In genomic region chr17:77802811-77803220, GRCh38 we compare ENCODE assay signal across 9 cellular contexts.
DNase-seq lines count a peak whose midpoint lies in the region; ATAC-seq lines count a peak whose summit lies in the region.
"Had no signal": no experiment of that assay in that cellular context is flagged by ENCODE, and none has a peak within 500 bp of the region (broad histone marks: within the 10 kb centered on the region; RNA-seq: fewer than 3 reads in every experiment).

No MANE protein-coding gene starts in this region.

- no peaks in the 10 kb centered on the region for H3K9me3 Mint-ChIP-seq in activated CD8-positive, alpha-beta T cell treated with anti-CD3 and anti-CD28 coated beads, Interleukin-2, amount 10 ng/mL, durations not matched to agents 7 days and 5 days (ENCODE audit: insufficient read depth)
- H3K9me3 Mint-ChIP-seq: immature natural killer cell had no signal

- no peaks in the 10 kb centered on the region for H3K4me1 Mint-ChIP-seq in activated CD8-positive, alpha-beta T cell treated with anti-CD3 and anti-CD28 coated beads, Interleukin-2, amount 10 ng/mL, durations not matched to agents 7 days and 5 days (ENCODE audit: low read depth)

- POLR2A ChIA-PET in activated CD8-positive, alpha-beta T cell treated with anti-CD3 and anti-CD28 coated beads, Interleukin-2, amount 10 ng/mL, durations not matched to agents 7 days and 5 days (lab: Charles Lee): no interaction called here

- DNase-seq in NCI-H1105 treated with DMSO at 0.1 percent for 48 hours (lab: John Stamatoyannopoulos, UW): peak; percentile 76
- peak; percentile 32 for DNase-seq in SK-MEL-5 (ENCODE audit: low read depth, low spot score)
- peak; percentile 35 for DNase-seq in hepatic stellate cell (ENCODE audit: low spot score)
- peak; percentile 65 for DNase-seq in superior temporal gyrus (ENCODE audit: extremely low spot score)
- no peak for DNase-seq in activated CD8-positive, alpha-beta T cell treated with anti-CD3 and anti-CD28 coated beads, Interleukin-2, amount 10 ng/mL, durations not matched to agents 7 days and 5 days
- DNase-seq: activated CD4-positive, alpha-beta T cell treated with anti-CD3 and anti-CD28 coated beads, Interleukin-2, amount 50 U/mL, for 1 hour; immature natural killer cell had no signal

- CTCF ChIA-PET in activated CD8-positive, alpha-beta T cell treated with anti-CD3 and anti-CD28 coated beads, Interleukin-2, amount 10 ng/mL, durations not matched to agents 7 days and 5 days (lab: Charles Lee): no interaction called here

- H3K27ac Mint-ChIP-seq in activated CD8-positive, alpha-beta T cell treated with anti-CD3 and anti-CD28 coated beads, Interleukin-2, amount 10 ng/mL, durations not matched to agents 7 days and 5 days: no peak overlapping the region

- no peak for ATAC-seq in activated CD8-positive, alpha-beta T cell treated with anti-CD3 and anti-CD28 coated beads, Interleukin-2, amount 10 ng/mL, durations not matched to agents 7 days and 5 days
- ATAC-seq in HG02798 (IDR thresholded peaks at IDR 0.05; ENCODE audit: poor library complexity, unreplicated experiment) (no peak), GM19467 (IDR thresholded peaks at IDR 0.05; ENCODE audit: unreplicated experiment) (no peak)

- no peak overlapping the region for H3K4me3 Mint-ChIP-seq in activated CD8-positive, alpha-beta T cell treated with anti-CD3 and anti-CD28 coated beads, Interleukin-2, amount 10 ng/mL, durations not matched to agents 7 days and 5 days
- H3K4me3 Mint-ChIP-seq: immature natural killer cell had no signal

- H3K27me3 Mint-ChIP-seq in activated CD8-positive, alpha-beta T cell treated with anti-CD3 and anti-CD28 coated beads, Interleukin-2, amount 10 ng/mL, durations not matched to agents 7 days and 5 days (ENCODE audit: low read depth): peaks cover 20% of the 10 kb centered on the region

- H3K36me3 Mint-ChIP-seq in activated CD8-positive, alpha-beta T cell treated with anti-CD3 and anti-CD28 coated beads, Interleukin-2, amount 10 ng/mL, durations not matched to agents 7 days and 5 days (ENCODE audit: low read depth): no peaks in the 10 kb centered on the region
- H3K36me3 Mint-ChIP-seq: immature natural killer cell had no signal

- in situ Hi-C loops in SK-MEL-5 (cut with HindIII; ENCODE audit: low pct_unique_long_range_greater_than_20kb, low sequenced_read_pairs): no loop called here
